13 cellular contexts compared by ENCODE assay signal in the genomic region with DNA sequence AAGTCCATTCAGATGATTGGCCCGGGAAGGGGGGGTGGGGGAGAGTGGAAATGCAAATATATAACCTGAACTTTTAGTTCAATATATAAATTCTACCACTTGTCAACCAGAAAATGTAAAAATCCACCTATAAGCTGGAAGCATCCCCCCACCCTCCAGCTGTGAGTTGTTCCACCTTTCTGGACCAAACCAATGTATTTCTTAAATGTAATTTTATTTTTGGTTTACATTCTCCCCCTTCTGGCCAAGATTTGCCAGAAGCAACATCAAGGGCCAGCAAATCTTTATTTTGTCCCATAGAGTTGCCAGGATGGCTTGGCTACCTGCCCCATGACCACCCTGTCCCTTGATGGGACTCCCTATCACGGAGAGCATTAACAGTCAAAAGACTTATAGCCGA.
DNase-seq lines count a peak whose midpoint lies in the region; ATAC-seq and TF ChIP-seq lines count a peak whose summit lies in the region.
"Had no signal": no experiment of that assay in that cellular context is flagged by ENCODE, and none has a peak within 500 bp of the region (broad histone marks: within the 10 kb centered on the region; RNA-seq: fewer than 3 reads in every experiment).

No MANE protein-coding gene starts in this region.

- H3K27ac ChIP-seq in GM23248 (no peak overlapping the region), PC-3 (ENCODE audit: low read length) (no peak overlapping the region)
- H3K27ac ChIP-seq: BLaER1 treated with 17β-estradiol and CSF1 and Interleukin-3, amounts not matched to agents 10 nM and 100 nM; PC-9; SJSA1 had no signal

- H3K4me1 Mint-ChIP-seq in activated CD8-positive, alpha-beta memory T cell treated with anti-CD3 and anti-CD28 coated beads, Interleukin-2, amount 10 ng/mL, durations not matched to agents 7 days and 5 days: no peaks in the 10 kb centered on the region

- in situ Hi-C loops in GM23248 (cut with MboI): no loop called here

- H3K9ac ChIP-seq in GM23248: no peak overlapping the region
- no peak overlapping the region for H3K9ac ChIP-seq in PC-3 (ENCODE audit: low read length)
- H3K9ac ChIP-seq: BLaER1 treated with 17β-estradiol and CSF1 and Interleukin-3, amounts not matched to agents 10 nM and 100 nM had no signal

- DNase-seq in BE2C (no peak), GM23248 (peak; percentile 2), PC-3 (peak; percentile 5), fibroblast of pulmonary artery (ENCODE audit: low read depth) (peak; percentile 1), C1 segment of cervical spinal cord (lab: John Stamatoyannopoulos, UW) (no peak)
- DNase-seq in activated CD8-positive, alpha-beta memory T cell treated with anti-CD3 and anti-CD28 coated beads, Interleukin-2, amount 10 ng/mL, durations not matched to agents 7 days and 5 days: no peak
- DNase-seq: NCI-H1048, NCI-H2171, PC-9, SW 1271 had no signal

- no peak overlapping the region for H3K27ac Mint-ChIP-seq in activated CD8-positive, alpha-beta memory T cell treated with anti-CD3 and anti-CD28 coated beads, Interleukin-2, amount 10 ng/mL, durations not matched to agents 7 days and 5 days

- H3K27me3 Mint-ChIP-seq in activated CD8-positive, alpha-beta memory T cell treated with anti-CD3 and anti-CD28 coated beads, Interleukin-2, amount 10 ng/mL, durations not matched to agents 7 days and 5 days: no peaks in the 10 kb centered on the region

- H3K4me2 ChIP-seq in GM23248 (ENCODE audit: unreplicated experiment): no peak overlapping the region
- no peak overlapping the region for H3K4me2 ChIP-seq in PC-3 (ENCODE audit: low read length)
- H3K4me2 ChIP-seq: BLaER1 treated with 17β-estradiol and CSF1 and Interleukin-3, amounts not matched to agents 10 nM and 100 nM; PC-9 had no signal

- H3K4me1 ChIP-seq in BE2C (peaks cover 23% of the 10 kb centered on the region), GM23248 (ENCODE audit: insufficient read depth) (no peaks in the 10 kb centered on the region), PC-3 (ENCODE audit: insufficient read depth, low read length) (no peaks in the 10 kb centered on the region)
- H3K4me1 ChIP-seq: BLaER1 treated with 17β-estradiol and CSF1 and Interleukin-3, amounts not matched to agents 10 nM and 100 nM; SJSA1 had no signal

- no peaks in the 10 kb centered on the region for H3F3A ChIP-seq in GM23248 (ENCODE audit: insufficient read depth)
- no peaks in the 10 kb centered on the region for H3F3A ChIP-seq in PC-3 (ENCODE audit: low read length, unreplicated experiment)

- H3K4me3 ChIP-seq in BE2C (ENCODE audit: low read depth, low read length) (no peak overlapping the region), GM23248 (no peak overlapping the region), PC-3 (ENCODE audit: low read length) (no peak overlapping the region), fibroblast of pulmonary artery (replicated peaks; ENCODE audit: low read depth, low read length) (no peak overlapping the region)
- H3K4me3 ChIP-seq: BLaER1 treated with 17β-estradiol and CSF1 and Interleukin-3, amounts not matched to agents 10 nM and 100 nM; PC-9; SJSA1 had no signal

- no peaks in the 10 kb centered on the region for H3K9me3 Mint-ChIP-seq in activated CD8-positive, alpha-beta memory T cell treated with anti-CD3 and anti-CD28 coated beads, Interleukin-2, amount 10 ng/mL, durations not matched to agents 7 days and 5 days (ENCODE audit: low read depth)

- TF ChIP-seq CTCF in BE2C (IDR thresholded peaks at IDR 0.05; ENCODE audit: low read depth, low read length) (peak; percentile 7; the same call in 1 of the 2 replicates), PC-3 (conservative IDR thresholded peaks at IDR 0.05; ENCODE audit: low read depth, low read length) (no peak; the same call in 1 of the 2 replicates), fibroblast of pulmonary artery (IDR thresholded peaks at IDR 0.05; ENCODE audit: low read length, missing control alignments) (no peak)

- WGBS in GM23248 (ENCODE audit: low coverage in 1 of 2, low lambda C conversion rate in 2 of 2, missing lambda C conversion rate in 2 of 2), 2 experiments: 80 to 88% methylated on average over 3 of the region's 3 CpGs

- POLR2A ChIA-PET in PC-3 (lab: Charles Lee; ENCODE audit: unreplicated experiment): no interaction called here

- H3K4me3 Mint-ChIP-seq in activated CD8-positive, alpha-beta memory T cell treated with anti-CD3 and anti-CD28 coated beads, Interleukin-2, amount 10 ng/mL, durations not matched to agents 7 days and 5 days: no peak overlapping the region

- no peaks in the 10 kb centered on the region for H3K27me3 ChIP-seq in BE2C
- no peaks in the 10 kb centered on the region for H3K27me3 ChIP-seq in GM23248 (replicated peaks; ENCODE audit: insufficient read depth)
- no peaks in the 10 kb centered on the region for H3K27me3 ChIP-seq in PC-3 (ENCODE audit: low read length)
- H3K27me3 ChIP-seq: BLaER1 treated with 17β-estradiol and CSF1 and Interleukin-3, amounts not matched to agents 10 nM and 100 nM; SJSA1 had no signal

- H3K9me3 ChIP-seq in BE2C (no peaks in the 10 kb centered on the region), GM23248 (ENCODE audit: low read depth) (no peaks in the 10 kb centered on the region), PC-3 (ENCODE audit: low read length) (no peaks in the 10 kb centered on the region)
- H3K9me3 ChIP-seq: BLaER1 treated with 17β-estradiol and CSF1 and Interleukin-3, amounts not matched to agents 10 nM and 100 nM; SJSA1 had no signal

- no peaks in the 10 kb centered on the region for H3K36me3 Mint-ChIP-seq in activated CD8-positive, alpha-beta memory T cell treated with anti-CD3 and anti-CD28 coated beads, Interleukin-2, amount 10 ng/mL, durations not matched to agents 7 days and 5 days

- H4K20me1 ChIP-seq in GM23248 (ENCODE audit: insufficient read depth) (no peaks in the 10 kb centered on the region), PC-3 (ENCODE audit: low read length) (no peaks in the 10 kb centered on the region)
- H4K20me1 ChIP-seq: BLaER1 treated with 17β-estradiol and CSF1 and Interleukin-3, amounts not matched to agents 10 nM and 100 nM had no signal

- no peaks in the 10 kb centered on the region for H3K36me3 ChIP-seq in BE2C
- no peaks in the 10 kb centered on the region for H3K36me3 ChIP-seq in GM23248 (ENCODE audit: low read depth)
- H3K36me3 ChIP-seq in PC-3 (ENCODE audit: low read depth, low read length): no peaks in the 10 kb centered on the region
- H3K36me3 ChIP-seq: BLaER1 treated with 17β-estradiol and CSF1 and Interleukin-3, amounts not matched to agents 10 nM and 100 nM; SJSA1 had no signal

- BruUV-seq in PC-3 (replicated peaks; lab: Mats Ljungman, UMichigan): no TSS peak

- CTCF ChIA-PET in PC-3 (lab: Charles Lee): interaction anchor here (0.6 kb wide), 1 partner anchor 136 kb away, joined by 3 read pairs; no protein-coding TSS in a partner anchor
- CTCF ChIA-PET in activated CD8-positive, alpha-beta memory T cell treated with anti-CD3 and anti-CD28 coated beads, Interleukin-2, amount 10 ng/mL, durations not matched to agents 7 days and 5 days (lab: Charles Lee): no interaction called here

- H3K79me2 ChIP-seq in GM23248 (ENCODE audit: insufficient read depth) (no peaks in the 10 kb centered on the region), PC-3 (ENCODE audit: low read length) (no peaks in the 10 kb centered on the region)

- no peak overlapping the region for H2AFZ ChIP-seq in GM23248
- H2AFZ ChIP-seq in PC-3 (ENCODE audit: low read length): no peak overlapping the region
- H2AFZ ChIP-seq: PC-9 had no signal

- no peak; the same call in 1 of the 2 replicates for ATAC-seq in PC-3
- ATAC-seq in activated CD8-positive, alpha-beta memory T cell treated with anti-CD3 and anti-CD28 coated beads, Interleukin-2, amount 10 ng/mL, durations not matched to agents 7 days and 5 days: no peak
- ATAC-seq in GM18909 (IDR thresholded peaks at IDR 0.05; ENCODE audit: poor library complexity, unreplicated experiment): no peak

- H3K9me2 ChIP-seq in GM23248 (ENCODE audit: insufficient read depth) (no peaks in the 10 kb centered on the region), PC-3 (replicated peaks; ENCODE audit: low read length) (no peaks in the 10 kb centered on the region)

- intact Hi-C loops in PC-3 (cut with micrococcal nuclease): loop anchor here (1.0 to 5.0 kb wide), 2 partner anchors 74 to 137 kb away; no protein-coding TSS in a partner anchor

Comparison
In these comparisons a context has a peak if more than half of its experiments do, and no peak if none do; other contexts are left out.
1. DNase-seq: peak in GM23248 (single experiment), PC-3 (single experiment) and fibroblast of pulmonary artery (single experiment); none in BE2C (single experiment), C1 segment of cervical spinal cord (0 of 14) and activated CD8-positive, alpha-beta memory T cell treated with anti-CD3 and anti-CD28 coated beads, Interleukin-2, amount 10 ng/mL, durations not matched to agents 7 days and 5 days (single experiment).